In the genomic region with DNA sequence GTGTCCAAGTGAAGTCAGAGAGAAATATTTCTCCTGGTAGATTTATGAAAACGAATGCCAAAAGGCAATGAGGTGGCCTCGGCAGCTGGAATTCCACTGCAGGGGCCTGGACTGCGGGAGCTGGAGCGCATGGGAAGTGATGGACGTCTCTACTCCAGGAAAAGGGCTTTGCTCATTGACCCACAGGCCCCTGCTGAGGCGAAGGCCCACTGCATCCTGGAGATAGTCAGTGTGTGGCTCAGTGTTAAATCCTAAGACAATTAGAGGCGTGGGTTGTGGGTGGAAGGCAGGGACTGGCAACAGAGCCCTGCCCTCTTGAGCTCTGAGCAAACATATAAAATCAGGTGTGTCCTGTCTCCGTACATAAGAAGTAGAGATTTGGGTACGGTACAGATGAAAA, we compare ENCODE assay signal across 18 cellular contexts.
"Had no signal": no experiment of that assay in that cellular context is flagged by ENCODE, and none has a peak within 500 bp of the region (broad histone marks: within the 10 kb centered on the region; RNA-seq: fewer than 3 reads in every experiment).

No MANE protein-coding gene starts in this region.

- H3K4me1 ChIP-seq: breast epithelium, heart right ventricle, prostate gland, spleen had no signal

- H3K4me3 ChIP-seq: breast epithelium, dorsolateral prefrontal cortex, heart right ventricle, prostate gland, spleen had no signal

- H3K27ac ChIP-seq: breast epithelium, heart right ventricle, prostate gland, spleen had no signal

- ATAC-seq: activated naive CD4-positive, alpha-beta T cell treated with anti-CD3 and anti-CD28 coated beads, Interleukin-2, amount 50 U/mL, for 72 hours; activated T-cell treated with anti-CD3 and anti-CD28 coated beads, Interleukin-2, amount 50 U/mL, for 4 hours; heart right ventricle; left ventricle myocardium superior; sciatic nerve; SK-N-SH treated with all-trans-retinoic acid at 6 μM for 48 hours had no signal

- H3K4me3 Mint-ChIP-seq: activated T-cell treated with anti-CD3 and anti-CD28 coated beads, Interleukin-2, amount 50 U/mL, for 4 hours; naive B cell had no signal

- H3K9me3 ChIP-seq: breast epithelium, heart right ventricle, prostate gland, spleen had no signal

- H3K9me3 Mint-ChIP-seq: activated naive CD4-positive, alpha-beta T cell treated with anti-CD3 and anti-CD28 coated beads, Interleukin-2, amount 50 U/mL, for 72 hours; activated T-cell treated with anti-CD3 and anti-CD28 coated beads, Interleukin-2, amount 50 U/mL, for 4 hours had no signal

- H3K36me3 Mint-ChIP-seq: activated naive CD4-positive, alpha-beta T cell treated with anti-CD3 and anti-CD28 coated beads, Interleukin-2, amount 50 U/mL, for 72 hours had no signal

- H3K27me3 Mint-ChIP-seq: naive B cell had no signal

- H3K36me3 ChIP-seq: breast epithelium, prostate gland had no signal

- H3K27me3 ChIP-seq: breast epithelium, dorsolateral prefrontal cortex, heart right ventricle, spleen had no signal

- DNase-seq: activated CD4-positive, alpha-beta T cell treated with anti-CD3 and anti-CD28 coated beads, Interleukin-2, amount 50 U/mL, for 4 hours; activated CD4-positive, CD25-positive, alpha-beta regulatory T cell treated with anti-CD3 and anti-CD28 coated beads, Interleukin-2, amount 50 U/mL, for 72 hours; activated effector memory CD4-positive, alpha-beta T cell treated with anti-CD3 and anti-CD28 coated beads, Interleukin-2, amount 50 U/mL, for 16 hours; activated T-cell treated with anti-CD3 and anti-CD28 coated beads, Interleukin-2, amount 50 U/mL, for 4 hours; amniotic stem cell; dorsolateral prefrontal cortex; heart right ventricle; left ventricle myocardium superior; midbrain; naive B cell; spleen; stimulated activated CD4-positive, alpha-beta T cell treated with anti-CD3 and anti-CD28 coated beads, Interleukin-2, amount 100 ng/mL, for 24 hours; stimulated activated naive CD4-positive, alpha-beta T cell had no signal
